1 cellular context compared by ENCODE assay signal in the genomic region with DNA sequence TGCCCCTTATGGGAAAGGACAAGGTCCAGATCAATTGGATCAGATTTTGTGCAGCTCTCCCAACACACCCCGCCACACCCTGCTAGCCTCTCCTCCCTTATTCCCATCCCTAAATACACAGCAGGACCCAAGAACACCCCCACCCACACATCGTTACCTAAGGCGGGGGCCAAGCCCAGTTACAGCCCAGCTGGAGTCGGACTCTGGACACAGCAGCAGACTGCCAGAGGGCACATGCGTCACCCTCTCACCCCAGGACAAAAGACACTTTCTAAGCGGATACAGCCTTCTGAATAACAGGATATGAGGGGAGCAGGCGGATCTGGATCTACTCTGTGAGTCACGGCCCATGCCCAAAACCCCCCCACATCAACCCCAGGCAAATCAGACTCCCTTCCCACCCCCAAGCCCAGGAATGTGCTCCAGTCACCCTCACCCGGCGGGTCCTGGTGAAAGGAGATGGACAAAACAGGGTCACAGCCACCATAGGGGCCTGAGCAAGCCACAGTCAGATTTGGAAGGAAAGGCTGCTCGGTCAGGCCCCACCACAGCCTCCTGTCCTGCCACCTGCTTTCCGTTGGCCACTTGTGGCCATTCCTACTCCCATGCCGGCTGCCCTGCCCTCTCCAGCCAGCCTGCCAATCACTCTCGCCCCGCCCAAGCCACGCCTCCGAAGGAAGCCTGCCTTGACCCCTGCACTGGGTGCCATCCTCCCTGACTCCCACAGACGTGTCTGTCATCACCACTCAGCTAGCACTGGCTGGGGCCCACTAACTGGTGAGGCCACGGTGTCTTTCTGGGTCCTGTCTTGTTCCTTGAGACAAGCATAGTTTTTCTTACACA.
TF ChIP-seq lines count a peak whose summit lies in the region.

No MANE protein-coding gene starts in this region.

TF ChIP-seq in H1, 55 proteins besides CTCF, POLR2A, EP300 and RAD21:
- TF ChIP-seq CTBP2 (IDR thresholded peaks at IDR 0.05; ENCODE audit: borderline replicate concordance, insufficient read depth, insufficient read length, low read length) (no peak), FOSL1 (IDR thresholded peaks at IDR 0.05; ENCODE audit: insufficient read depth, low read depth, low read length) (no peak), GTF2F1 (IDR thresholded peaks at IDR 0.05; ENCODE audit: borderline replicate concordance, low read depth, low read length) (no peak)
